In genomic region chr3:73499787-73500186, GRCh38 we compare ENCODE assay signal across 12 cellular contexts.
DNase-seq lines count a peak whose midpoint lies in the region; ATAC-seq and TF ChIP-seq lines count a peak whose summit lies in the region.
"Had no signal": no experiment of that assay in that cellular context is flagged by ENCODE, and none has a peak within 500 bp of the region (broad histone marks: within the 10 kb centered on the region; RNA-seq: fewer than 3 reads in every experiment).

No MANE protein-coding gene starts in this region.

- H3K27ac ChIP-seq in SJCRH30: peak overlapping the region; percentile 50
- H3K27ac ChIP-seq in sigmoid colon: peak overlapping the region in 2 of 4 donors; percentile 34 to 40

- peak; percentile 57 for ATAC-seq in GM18907 (IDR thresholded peaks at IDR 0.05; ENCODE audit: unreplicated experiment)
- peak; percentile 47 for ATAC-seq in HG02798 (IDR thresholded peaks at IDR 0.05; ENCODE audit: poor library complexity, unreplicated experiment)
- no peak for ATAC-seq in mucosa of descending colon
- ATAC-seq: stimulated activated naive B cell treated with anti-CD40 and anti-IgM and Interleukin-4, amounts not matched to agents 10 μg/mL and 1 μg/mL and 100 μg/mL, for 72 hours had no signal

- H3K9me3 ChIP-seq in SJCRH30 (replicated peaks): no peaks in the 10 kb centered on the region
- no peaks in the 10 kb centered on the region for H3K9me3 ChIP-seq in mucosa of descending colon
- no peaks in the 10 kb centered on the region for H3K9me3 ChIP-seq in sigmoid colon

- intact Hi-C loops in mucosa of descending colon (cut with DNase I, micrococcal nuclease): loop anchor here (5.0 to 10.0 kb wide), 3 partner anchors 345 to 397 kb away; no protein-coding TSS in a partner anchor
- intact Hi-C loops in sigmoid colon (cut with DNase I): loop anchor here (5.0 to 10.0 kb wide), 2 partner anchors 37 to 135 kb away; no protein-coding TSS in a partner anchor

- H3K4me1 ChIP-seq in SJCRH30 (peaks cover 37% of the 10 kb centered on the region), mucosa of descending colon (ENCODE audit: low read depth) (no peaks in the 10 kb centered on the region), sigmoid colon (peaks cover 0 to 94% (median 73%) of the 10 kb centered on the region in 4 donors)

- no peaks in the 10 kb centered on the region for H3K36me3 ChIP-seq in SJCRH30
- H3K36me3 ChIP-seq in mucosa of descending colon (ENCODE audit: low read depth): no peaks in the 10 kb centered on the region
- no peaks in the 10 kb centered on the region for H3K36me3 ChIP-seq in sigmoid colon

- no peak for TF ChIP-seq EP300 in sigmoid colon (IDR thresholded peaks at IDR 0.05)

- H3K27me3 ChIP-seq in SJCRH30: no peaks in the 10 kb centered on the region
- H3K27me3 ChIP-seq in sigmoid colon: no peaks in the 10 kb centered on the region

- TF ChIP-seq CTCF in mucosa of descending colon (IDR thresholded peaks at IDR 0.05) (no peak), sigmoid colon (IDR thresholded peaks at IDR 0.05) (no peak)

- WGBS in sigmoid colon, 2 donors: 95 to 97% methylated on average over 3 of the region's 3 CpGs

- no peak overlapping the region for H3K4me3 ChIP-seq in SJCRH30
- no peak overlapping the region for H3K4me3 ChIP-seq in mucosa of descending colon
- no peak overlapping the region for H3K4me3 ChIP-seq in sigmoid colon

- DNase-seq in EL: peak; percentile 39
- DNase-seq in SJCRH30: peak; percentile 60 to 68
- no peak for DNase-seq in mucosa of descending colon
- no peak for DNase-seq in NCI-H1436 treated with DMSO at 0.1 percent for 48 hours (lab: John Stamatoyannopoulos, UW)
- no peak for DNase-seq in cerebellar nuclear complex (lab: John Stamatoyannopoulos, UW)
- no peak for DNase-seq in sigmoid colon
- DNase-seq: ACHN; activated T-cell treated with anti-CD3 and anti-CD28 coated beads, Interleukin-2, amount 50 U/mL, for 1 hour; stimulated activated CD4-positive, alpha-beta T cell treated with anti-CD3 and anti-CD28 coated beads, Interleukin-2, amount 100 ng/mL, for 48 hours; stimulated activated naive B cell treated with anti-CD40 and anti-IgM and Interleukin-4, amounts not matched to agents 10 μg/mL and 1 μg/mL and 100 μg/mL, for 72 hours had no signal

- no peak for TF ChIP-seq POLR2A in sigmoid colon (IDR thresholded peaks at IDR 0.05)

Comparison
In these comparisons a context has a peak if more than half of its experiments do, and no peak if none do; other contexts are left out.
1. DNase-seq: peak in EL (single experiment) and SJCRH30 (2 of 2); none in mucosa of descending colon (0 of 3), NCI-H1436 treated with DMSO at 0.1 percent for 48 hours (single experiment), cerebellar nuclear complex (0 of 2) and sigmoid colon (single experiment).